ENCODE assay signal across 8 cellular contexts in genomic region chr9:86057491-86057890, GRCh38.
"Had no signal": no experiment of that assay in that cellular context is flagged by ENCODE, and none has a peak within 500 bp of the region (broad histone marks: within the 10 kb centered on the region; RNA-seq: fewer than 3 reads in every experiment).

No MANE protein-coding gene starts in this region.

- ATAC-seq: HepG2 had no signal

- H3K4me1 Mint-ChIP-seq: IgD-negative memory B cell had no signal

- H3K27ac ChIP-seq: HL-60 had no signal

- H3K4me3 Mint-ChIP-seq: H9, IgD-negative memory B cell had no signal

- H3K27ac Mint-ChIP-seq: H9, IgD-negative memory B cell had no signal

- FAIRE-seq: H54, HepG2 had no signal

- DNase-seq: GOT3, H9, HCEC 1CT, KBM-7 had no signal

- H3K9me3 Mint-ChIP-seq: H9, IgD-negative memory B cell had no signal
